Comparison of ENCODE assay signal across 12 cellular contexts in the genomic region with DNA sequence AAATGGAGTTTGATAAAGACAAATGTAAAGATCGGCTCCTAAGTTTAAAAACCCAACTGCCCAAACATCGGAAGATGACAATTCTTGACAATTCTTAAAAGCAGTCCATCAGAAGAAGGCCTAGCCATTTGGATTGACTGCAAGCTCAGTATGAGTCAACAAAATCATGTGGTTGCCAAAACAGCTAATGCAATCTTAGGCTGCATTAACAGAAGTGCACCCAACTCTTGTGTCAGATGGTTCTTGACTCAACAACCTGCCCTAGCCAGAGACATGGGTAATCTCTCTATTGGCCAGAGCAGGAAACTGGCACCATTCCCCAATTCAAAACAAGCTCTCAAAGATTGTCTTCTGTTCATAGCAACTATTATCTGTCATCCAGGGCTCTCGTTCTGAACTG. TPM values are rescaled to one million over a fixed set of nuclear protein-coding genes. Genes with fewer than 3 reads are reported as not detected.
DNase-seq lines count a peak whose midpoint lies in the region; FAIRE-seq and TF ChIP-seq lines count a peak whose summit lies in the region.
"Had no signal": no experiment of that assay in that cellular context is flagged by ENCODE, and none has a peak within 500 bp of the region (broad histone marks: within the 10 kb centered on the region; RNA-seq: fewer than 3 reads in every experiment).

No MANE protein-coding gene starts in this region.

- TF ChIP-seq EP300 in esophagus muscularis mucosa (IDR thresholded peaks at IDR 0.05): no peak

- no peak overlapping the region for H3K9ac ChIP-seq in astrocyte (ENCODE audit: low read length)
- H3K9ac ChIP-seq in kidney (ENCODE audit: low read length in 2 of 2): no peak overlapping the region

- no peak overlapping the region for H3K27ac Mint-ChIP-seq in astrocyte (ENCODE audit: unreplicated experiment)

- H3K4me2 ChIP-seq in astrocyte (ENCODE audit: low read length): no peak overlapping the region
- H3K4me2 ChIP-seq: hepatocyte had no signal

- 66% methylated on average over 3 of the region's 3 CpGs for WGBS in esophagus muscularis mucosa

- H3K36me3 ChIP-seq in astrocyte (ENCODE audit: insufficient read depth, low read length) (no peaks in the 10 kb centered on the region), kidney (ENCODE audit: control insufficient read depth in 1 of 2, insufficient read depth in 2 of 2, low read length in 2 of 2) (no peaks in the 10 kb centered on the region), esophagus muscularis mucosa (no peaks in the 10 kb centered on the region)

- no peak for TF ChIP-seq POLR2A in esophagus muscularis mucosa (IDR thresholded peaks at IDR 0.05; ENCODE audit: low read depth)

- TF ChIP-seq CTCF in astrocyte (IDR thresholded peaks at IDR 0.05; ENCODE audit: insufficient read depth, low read depth, low read length) (no peak), kidney (IDR thresholded peaks at IDR 0.05; ENCODE audit: borderline replicate concordance, extremely low read depth, insufficient read depth) (no peak), esophagus muscularis mucosa (IDR thresholded peaks at IDR 0.05) (no peak)

- FAIRE-seq in astrocyte (lab: Jason Lieb, UNC) (no peak), kidney (lab: Jason Lieb, UNC) (no peak)
- FAIRE-seq: D721Med had no signal

- H3K4me3 Mint-ChIP-seq in astrocyte (ENCODE audit: unreplicated experiment): no peak overlapping the region
- H3K4me3 Mint-ChIP-seq: brain had no signal

- H3K4me3 ChIP-seq in astrocyte (ENCODE audit: insufficient read depth, low read depth, low read length) (no peak overlapping the region), kidney (ENCODE audit: low read length in 2 of 2) (no peak overlapping the region), esophagus muscularis mucosa (no peak overlapping the region)
- H3K4me3 ChIP-seq: hepatocyte had no signal

- H3K4me1 ChIP-seq in astrocyte (ENCODE audit: insufficient read depth, low read length) (peaks cover 18% of the 10 kb centered on the region), kidney (ENCODE audit: control insufficient read depth in 1 of 2, insufficient read depth in 1 of 2, low read depth in 1 of 2, low read length in 2 of 2) (peaks cover 0 to 4% of the 10 kb centered on the region in 2 donors), esophagus muscularis mucosa (peaks cover 0 to 11% (median 4%) of the 10 kb centered on the region in 4 donors)

- H3K4me1 Mint-ChIP-seq in astrocyte (ENCODE audit: low read depth, unreplicated experiment): peaks cover 7% of the 10 kb centered on the region

- H3K36me3 Mint-ChIP-seq in astrocyte (ENCODE audit: low read depth, unreplicated experiment): no peaks in the 10 kb centered on the region
- H3K36me3 Mint-ChIP-seq: brain had no signal

- no peaks in the 10 kb centered on the region for H4K20me1 ChIP-seq in astrocyte (ENCODE audit: insufficient read depth, low read length)

- intact Hi-C loops in kidney (cut with DNase I) (no loop called here), esophagus muscularis mucosa (cut with DNase I) (no loop called here)

- H3K9me3 Mint-ChIP-seq in astrocyte (ENCODE audit: unreplicated experiment): peaks cover 1% of the 10 kb centered on the region
- H3K9me3 Mint-ChIP-seq: brain had no signal

- H3K27me3 ChIP-seq in astrocyte (ENCODE audit: insufficient read depth, low read length) (no peaks in the 10 kb centered on the region), esophagus muscularis mucosa (no peaks in the 10 kb centered on the region)
- H3K27me3 ChIP-seq: hepatocyte had no signal

- H3K27me3 Mint-ChIP-seq in astrocyte (ENCODE audit: low read depth, unreplicated experiment): peaks cover 12% of the 10 kb centered on the region

- H3K27ac ChIP-seq in astrocyte (ENCODE audit: low read depth, low read length) (no peak overlapping the region), kidney (ENCODE audit: low read depth in 2 of 2, low read length in 2 of 2) (no peak overlapping the region), esophagus muscularis mucosa (replicated peaks in 1 of 4) (no peak overlapping the region)
- H3K27ac ChIP-seq: hepatocyte had no signal

- H2AFZ ChIP-seq in astrocyte (ENCODE audit: low read depth, low read length): no peak overlapping the region
- H2AFZ ChIP-seq: hepatocyte had no signal

- H3K79me2 ChIP-seq in astrocyte (ENCODE audit: insufficient read depth, low read length): no peaks in the 10 kb centered on the region
- H3K79me2 ChIP-seq: hepatocyte had no signal

- H3K9me3 ChIP-seq in astrocyte (ENCODE audit: insufficient read depth, low read depth, low read length) (no peaks in the 10 kb centered on the region), kidney (ENCODE audit: control insufficient read depth in 1 of 2, low read length in 2 of 2) (no peaks in the 10 kb centered on the region), esophagus muscularis mucosa (no peaks in the 10 kb centered on the region)

- peak; percentile 56 for DNase-seq in AG08395 (ENCODE audit: low spot score)
- peak; percentile 69 for DNase-seq in LHCN-M2 (ENCODE audit: low read depth)
- peak; percentile 86 for DNase-seq in astrocyte (ENCODE audit: low read depth)
- peak; percentile 96 for DNase-seq in iris pigment epithelial cell (ENCODE audit: low read depth)
- no peak for DNase-seq in amniotic stem cell (lab: John Stamatoyannopoulos, UW)
- no peak for DNase-seq in kidney
- DNase-seq in NCI-H187 treated with DMSO at 0.1 percent for 48 hours (lab: John Stamatoyannopoulos, UW): no peak
- DNase-seq in esophagus muscularis mucosa (ENCODE audit: extremely low spot score): no peak
- DNase-seq: activated CD4-positive, alpha-beta T cell treated with anti-CD3 and anti-CD28 coated beads, Interleukin-2, amount 50 U/mL, for 1 hour had no signal

RNA-seq across cellular contexts. Expression of a gene that starts 9.9 kb away (rescaled TPM):
- total RNA-seq in LHCN-M2 (2014; rRNA removed) (0.06 and 0.19 TPM in 2 replicates), astrocyte (4.3 and 4.9 TPM in 2 replicates), kidney (16.7 TPM), esophagus muscularis mucosa (10 to 100 TPM in 1 of 4 donors, 1 to 10 TPM in 3; 5.2 to 26.0 (median 9.5) TPM)
- polyA plus RNA-seq in LHCN-M2 (2012): 4.9 TPM
- polyA plus RNA-seq in kidney (ENCODE audit: insufficient read depth, low read depth, low replicate concordance): 2.5 TPM

RNA-seq across cellular contexts. Expression of a gene that starts 35.4 kb away (rescaled TPM):
- 226 and 239 TPM in 2 replicates for total RNA-seq in LHCN-M2 (2014; rRNA removed)
- 308 TPM for polyA plus RNA-seq in LHCN-M2 (2012)
- total RNA-seq in astrocyte: 171 and 180 TPM in 2 replicates
- 107 TPM for total RNA-seq in kidney
- polyA plus RNA-seq in kidney (ENCODE audit: insufficient read depth, low read depth, low replicate concordance): 75.9 TPM
- total RNA-seq in esophagus muscularis mucosa: 100 to 1,000 TPM in 1 of 4 donors, 10 to 100 TPM in 3; 80.6 to 111 (median 91.1) TPM

RNA-seq across cellular contexts. Expression of a gene that starts 53.0 kb away (rescaled TPM):
- total RNA-seq in LHCN-M2 (2014; rRNA removed) (not detected in 2 replicates), astrocyte (not detected in 2 replicates), kidney (not detected), esophagus muscularis mucosa (not detected)
- polyA plus RNA-seq in LHCN-M2 (2012): 0.02 TPM
- polyA plus RNA-seq in kidney (ENCODE audit: insufficient read depth, low read depth, low replicate concordance): not detected
- polyA plus RNA-seq: hepatocyte had no signal

Comparison
In these comparisons a context has a peak if more than half of its experiments do, and no peak if none do; other contexts are left out.
1. DNase-seq: peak in AG08395 (single experiment), LHCN-M2 (single experiment), astrocyte (single experiment) and iris pigment epithelial cell (single experiment); none in amniotic stem cell (single experiment), kidney (single experiment), NCI-H187 treated with DMSO at 0.1 percent for 48 hours (single experiment) and esophagus muscularis mucosa (single experiment).